8 cellular contexts compared by ENCODE assay signal in the genomic region with DNA sequence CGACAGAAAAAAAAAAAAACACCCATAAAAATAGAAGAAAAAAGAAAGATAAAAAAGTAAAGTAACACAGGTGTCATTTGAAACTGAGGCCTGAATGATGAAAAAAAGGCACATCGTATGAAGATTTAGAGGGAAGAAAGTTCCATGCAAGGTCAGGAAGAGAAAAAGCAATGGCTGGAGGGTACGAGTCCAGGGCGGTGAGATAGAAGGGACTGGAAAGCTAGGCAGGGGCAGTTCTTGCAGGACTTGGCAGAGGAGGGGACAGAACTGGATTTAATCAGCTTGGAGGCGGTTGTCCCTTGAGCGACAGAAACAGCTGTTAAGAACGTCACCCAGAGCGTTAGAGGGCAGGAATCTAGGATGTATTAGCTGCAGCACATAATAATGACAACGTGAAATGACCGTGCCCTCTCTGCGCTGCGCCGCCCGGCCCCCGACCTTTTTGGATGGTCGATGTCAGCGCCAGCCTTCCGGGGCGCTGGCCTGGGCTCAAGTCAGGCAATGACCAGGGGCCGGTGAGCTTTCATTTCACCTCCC. TPM values are rescaled to one million over a fixed set of nuclear protein-coding genes. Genes with fewer than 3 reads are reported as not detected.
DNase-seq lines count a peak whose midpoint lies in the region; ATAC-seq, FAIRE-seq and TF ChIP-seq lines count a peak whose summit lies in the region.
"Had no signal": no experiment of that assay in that cellular context is flagged by ENCODE, and none has a peak within 500 bp of the region (broad histone marks: within the 10 kb centered on the region; RNA-seq: fewer than 3 reads in every experiment).

No MANE protein-coding gene starts in this region.

- POLR2A ChIA-PET in activated B cell treated with CpG ODN at 0.5 μM for 24 hours (lab: Charles Lee) = interaction anchor here (0.6 to 2.0 kb wide), 10 partner anchors 25 to 243 kb away, joined by 4 to 12 read pairs (median 6); partner anchors contain the start of genes PSMD9 and RHOF
- POLR2A ChIA-PET in naive thymus-derived CD8-positive, alpha-beta T cell (lab: Charles Lee) = interaction anchor here (0.5 to 3.8 kb wide), 18 partner anchors 9 to 176 kb away, joined by 3 to 35 read pairs (median 5); partner anchors contain the start of genes ORAI1, PSMD9 and RHOF

- H3K27ac Mint-ChIP-seq in activated B cell treated with CpG ODN at 0.5 μM for 24 hours = peak overlapping the region; percentile 90
- peak overlapping the region; percentile 82 to 98 (median 94) for H3K27ac Mint-ChIP-seq in naive thymus-derived CD8-positive, alpha-beta T cell

- TF ChIP-seq POLR2A in GM12892 (IDR thresholded peaks at IDR 0.05; ENCODE audit: low read depth, low read length) = no peak

- ATAC-seq in GM21825 (IDR thresholded peaks at IDR 0.05; ENCODE audit: unreplicated experiment) = peak; percentile 17
- peak; percentile 19 for ATAC-seq in activated B cell treated with CpG ODN at 0.5 μM for 24 hours (ENCODE audit: low read depth)
- ATAC-seq in naive thymus-derived CD8-positive, alpha-beta T cell = peak; percentile 43 to 48

- H3K36me3 Mint-ChIP-seq in activated B cell treated with CpG ODN at 0.5 μM for 24 hours (ENCODE audit: low read depth) = peaks cover 7% of the 10 kb centered on the region
- no peaks in the 10 kb centered on the region for H3K36me3 Mint-ChIP-seq in naive thymus-derived CD8-positive, alpha-beta T cell

- H3K4me3 ChIP-seq in LNCaP clone FGC (ENCODE audit: low read depth, low read length) = peak overlapping the region; percentile 98

- DNase-seq in GM12892 (ENCODE audit: insufficient read length) (peak; percentile 31), LNCaP clone FGC (ENCODE audit: low read depth) (peak; percentile 44), activated B cell treated with CpG ODN at 0.5 μM for 24 hours (no peak), fibroblast of gingiva (ENCODE audit: low read depth) (peak; percentile 41), ureter (ENCODE audit: low spot score) (no peak)
- DNase-seq in naive thymus-derived CD8-positive, alpha-beta T cell = peak in 5 of 10 donors; percentile 7 to 42 (median 20)

- no peaks in the 10 kb centered on the region for H3K27me3 Mint-ChIP-seq in activated B cell treated with CpG ODN at 0.5 μM for 24 hours
- H3K27me3 Mint-ChIP-seq in naive thymus-derived CD8-positive, alpha-beta T cell = no peaks in the 10 kb centered on the region

- CTCF ChIA-PET in activated B cell treated with CpG ODN at 0.5 μM for 24 hours (lab: Charles Lee) = interaction anchor here (1.4 to 2.2 kb wide), 3 partner anchors 11 to 82 kb away, joined by 3 to 21 read pairs (median 5); partner anchors contain the start of gene RHOF

- no peaks in the 10 kb centered on the region for H3K9me3 Mint-ChIP-seq in activated B cell treated with CpG ODN at 0.5 μM for 24 hours
- no peaks in the 10 kb centered on the region for H3K9me3 Mint-ChIP-seq in naive thymus-derived CD8-positive, alpha-beta T cell

- peaks cover 32% of the 10 kb centered on the region for H3K4me1 Mint-ChIP-seq in activated B cell treated with CpG ODN at 0.5 μM for 24 hours
- peaks cover 8 to 49% (median 34%) of the 10 kb centered on the region in 4 donors for H3K4me1 Mint-ChIP-seq in naive thymus-derived CD8-positive, alpha-beta T cell

- FAIRE-seq in GM12892 (lab: Jason Lieb, UNC) = no peak
- FAIRE-seq: endometrium had no signal

- H3K4me3 Mint-ChIP-seq in activated B cell treated with CpG ODN at 0.5 μM for 24 hours = peak overlapping the region; percentile 97
- peak overlapping the region; percentile 84 to 98 (median 94) for H3K4me3 Mint-ChIP-seq in naive thymus-derived CD8-positive, alpha-beta T cell

- intact Hi-C loops in activated B cell treated with CpG ODN at 0.5 μM for 24 hours (cut with micrococcal nuclease) = loop anchor here (1.0 kb wide), 5 partner anchors 25 to 176 kb away; partner anchors contain the start of gene PSMD9

- TF ChIP-seq CTCF in LNCaP clone FGC (IDR thresholded peaks at IDR 0.05; ENCODE audit: control insufficient read depth, extremely low read depth, insufficient read depth) (no peak), activated B cell treated with CpG ODN at 0.5 μM for 24 hours (IDR thresholded peaks at IDR 0.05) (no peak)

RNA-seq across cellular contexts. Expression of gene TMEM120B, which starts 0.6 kb away (rescaled TPM):
- polyA plus RNA-seq in GM12892 (2012; ENCODE audit: missing spikeins) = 7.7 TPM
- total RNA-seq in activated B cell treated with CpG ODN at 0.5 μM for 24 hours = 7.3 and 8.3 TPM in 2 replicates
- total RNA-seq in naive thymus-derived CD8-positive, alpha-beta T cell = 10 to 100 TPM; 13.3 to 14.4 TPM
- polyA plus RNA-seq in naive thymus-derived CD8-positive, alpha-beta T cell = 1 to 10 TPM; 2.1 to 2.5 (median 2.4) TPM
- 16.7 TPM for total RNA-seq in ureter

RNA-seq across cellular contexts. Expression of gene MORN3, which starts 42.5 kb away (rescaled TPM):
- polyA plus RNA-seq in GM12892 (2012; ENCODE audit: missing spikeins) = 0.36 TPM
- total RNA-seq in activated B cell treated with CpG ODN at 0.5 μM for 24 hours (0.20 and 0.42 TPM in 2 replicates), ureter (1.8 TPM)
- 10 to 100 TPM; 13.3 to 14.0 TPM for total RNA-seq in naive thymus-derived CD8-positive, alpha-beta T cell
- polyA plus RNA-seq in naive thymus-derived CD8-positive, alpha-beta T cell = 1 to 10 TPM; 1.1 to 4.8 (median 1.8) TPM

Comparison
In these comparisons a context has a peak if more than half of its experiments do, and no peak if none do; other contexts are left out.
1. DNase-seq: peak in GM12892 (single experiment), LNCaP clone FGC (single experiment) and fibroblast of gingiva (single experiment); none in activated B cell treated with CpG ODN at 0.5 μM for 24 hours (single experiment) and ureter (single experiment).
2. Peak in every context shown above with its lines, with median percentiles within 50 percentile points of each other: ATAC-seq.